25 cellular contexts compared by ENCODE assay signal in genomic region chr2:6941299-6942046, GRCh38. TPM values are rescaled to one million over a fixed set of nuclear protein-coding genes. Genes with fewer than 3 reads are reported as not detected.
DNase-seq lines count a peak whose midpoint lies in the region; ATAC-seq and TF ChIP-seq lines count a peak whose summit lies in the region.
"Had no signal": no experiment of that assay in that cellular context is flagged by ENCODE, and none has a peak within 500 bp of the region (broad histone marks: within the 10 kb centered on the region; RNA-seq: fewer than 3 reads in every experiment).

No MANE protein-coding gene starts in this region.

- no peak overlapping the region for H3K4me3 Mint-ChIP-seq in CD4-positive, CD25-positive, alpha-beta regulatory T cell
- H3K4me3 Mint-ChIP-seq in endodermal cell (no peak overlapping the region), osteocyte (ENCODE audit: unreplicated experiment) (no peak overlapping the region)
- H3K4me3 Mint-ChIP-seq: activated naive CD8-positive, alpha-beta T cell; B cell; IgD-negative memory B cell; stimulated activated naive CD8-positive, alpha-beta T cell treated with anti-CD3 and anti-CD28 coated beads, Interleukin-15, amount 100 ng/mL, for 72 hours; T-helper 2 cell treated with Interferon-gamma antibody and Interleukin-4, amounts not matched to agents 5 μg/mL and 100 μg/mL, for 36 hours had no signal

- H3K27me3 ChIP-seq in CD4-positive, CD25-positive, alpha-beta regulatory T cell (ENCODE audit: control insufficient read depth, insufficient read depth, low read length): no peaks in the 10 kb centered on the region
- H3K27me3 ChIP-seq in endodermal cell (ENCODE audit: control insufficient read depth, insufficient read depth, low read length, poor library complexity, severe bottlenecking): no peaks in the 10 kb centered on the region
- H3K27me3 ChIP-seq: foreskin keratinocyte, tibial artery had no signal

- H3K27ac Mint-ChIP-seq in CD4-positive, CD25-positive, alpha-beta regulatory T cell: peak overlapping the region in 2 of 3 donors; percentile 28 to 59
- H3K27ac Mint-ChIP-seq in endodermal cell (no peak overlapping the region), osteocyte (ENCODE audit: unreplicated experiment) (peak overlapping the region; percentile 51)
- H3K27ac Mint-ChIP-seq: activated naive CD8-positive, alpha-beta T cell; activated T-helper 2 cell treated with anti-CD3 and anti-CD28 coated beads, Interferon-gamma antibody, Interleukin-2, Interleukin-4, amounts not matched to agents 10 μg/mL and 5 μg/mL and 100 μg/mL, durations not matched to agents 14 hours and 24 hours and 36 hours; B cell; T-helper 2 cell treated with Interferon-gamma antibody and Interleukin-4, amounts not matched to agents 5 μg/mL and 100 μg/mL, for 36 hours had no signal

- 90 to 98% methylated on average over 5 to 10 of the region's 10 CpGs for WGBS in endodermal cell (ENCODE audit: insufficient coverage in 1 of 2, insufficient read length in 1 of 2), 2 experiments

- no peak for TF ChIP-seq CTCF in VCaP (conservative IDR thresholded peaks at IDR 0.05)
- TF ChIP-seq CTCF in endodermal cell (conservative IDR thresholded peaks at IDR 0.05): no peak
- TF ChIP-seq CTCF in osteocyte (IDR thresholded peaks at IDR 0.05): no peak

- H3K36me3 Mint-ChIP-seq in CD4-positive, CD25-positive, alpha-beta regulatory T cell: peaks cover 36% of the 10 kb centered on the region
- H3K36me3 Mint-ChIP-seq in endodermal cell (ENCODE audit: low read depth) (peaks cover 11% of the 10 kb centered on the region), osteocyte (ENCODE audit: unreplicated experiment) (peaks cover 12% of the 10 kb centered on the region)

- H3K4me1 ChIP-seq in CD4-positive, CD25-positive, alpha-beta regulatory T cell (ENCODE audit: control insufficient read depth, insufficient read depth, low read length, poor library complexity, severe bottlenecking): peaks cover 3% of the 10 kb centered on the region
- no peaks in the 10 kb centered on the region for H3K4me1 ChIP-seq in endodermal cell (ENCODE audit: control insufficient read depth, insufficient read depth, low read length)
- H3K4me1 ChIP-seq: foreskin keratinocyte, tibial artery had no signal

- no peak for ATAC-seq in CD4-positive, CD25-positive, alpha-beta regulatory T cell (ENCODE audit: low read depth in 2 of 2)
- ATAC-seq: foreskin keratinocyte; left cardiac atrium; PC-3; Right ventricle myocardium inferior; stimulated activated naive CD8-positive, alpha-beta T cell treated with anti-CD3 and anti-CD28 coated beads, Interleukin-15, amount 100 ng/mL, for 72 hours had no signal

- H3K4me3 ChIP-seq in CD4-positive, CD25-positive, alpha-beta regulatory T cell (ENCODE audit: low read depth, low read length): no peak overlapping the region
- H3K4me3 ChIP-seq in endodermal cell (ENCODE audit: low read length): no peak overlapping the region
- H3K4me3 ChIP-seq: tibial artery had no signal

- DNase-seq in CD4-positive, CD25-positive, alpha-beta regulatory T cell: no peak
- peak; percentile 43 for DNase-seq in endodermal cell
- no peak for DNase-seq in osteocyte (ENCODE audit: extremely low spot score, unreplicated experiment)
- DNase-seq in stimulated activated CD4-positive, alpha-beta T cell treated with anti-CD3 and anti-CD28 coated beads, Interleukin-2, amount 100 ng/mL, for 24 hours: no peak
- no peak for DNase-seq in NCI-H1048 (lab: John Stamatoyannopoulos, UW)
- no peak for DNase-seq in NCI-H345 treated with DMSO at 0.1 percent for 48 hours (lab: John Stamatoyannopoulos, UW; ENCODE audit: unreplicated experiment)
- DNase-seq: activated CD4-positive, alpha-beta T cell treated with anti-CD3 and anti-CD28 coated beads, Interleukin-2, amount 50 U/mL, for 4 hours; activated CD8-positive, alpha-beta memory T cell treated with anti-CD3 and anti-CD28 coated beads, Interleukin-2, amount 50 U/mL, for 48 hours; effector CD4-positive, alpha-beta T cell; foreskin keratinocyte; left cardiac atrium; mammary epithelial cell; NCI-H1694 treated with DMSO at 0.1 percent for 48 hours; NCI-H2171; NK-92 treated with Interleukin-12 subunit alpha and Interleukin-12 subunit beta, amount 100 ng/mL, for 24 hours; PC-3; stimulated activated naive CD8-positive, alpha-beta T cell treated with anti-CD3 and anti-CD28 coated beads, Interleukin-15, amount 100 ng/mL, for 72 hours; tibial artery had no signal

- H3K9me3 Mint-ChIP-seq in CD4-positive, CD25-positive, alpha-beta regulatory T cell: no peaks in the 10 kb centered on the region
- H3K9me3 Mint-ChIP-seq in endodermal cell (no peaks in the 10 kb centered on the region), osteocyte (ENCODE audit: unreplicated experiment) (no peaks in the 10 kb centered on the region)
- H3K9me3 Mint-ChIP-seq: activated T-helper 2 cell treated with anti-CD3 and anti-CD28 coated beads, Interferon-gamma antibody, Interleukin-2, Interleukin-4, amounts not matched to agents 10 μg/mL and 5 μg/mL and 100 μg/mL, durations not matched to agents 14 hours and 24 hours and 36 hours; IgD-negative memory B cell; stimulated activated naive CD8-positive, alpha-beta T cell treated with anti-CD3 and anti-CD28 coated beads, Interleukin-15, amount 100 ng/mL, for 72 hours; T-helper 2 cell treated with Interferon-gamma antibody and Interleukin-4, amounts not matched to agents 5 μg/mL and 100 μg/mL, for 36 hours had no signal

- peaks cover 19% of the 10 kb centered on the region for H3K36me3 ChIP-seq in CD4-positive, CD25-positive, alpha-beta regulatory T cell (ENCODE audit: control insufficient read depth, insufficient read depth, low read length)
- H3K36me3 ChIP-seq in endodermal cell (ENCODE audit: control insufficient read depth, insufficient read depth, low read length): no peaks in the 10 kb centered on the region

- peaks cover 11% of the 10 kb centered on the region for H3K27me3 Mint-ChIP-seq in CD4-positive, CD25-positive, alpha-beta regulatory T cell
- no peaks in the 10 kb centered on the region for H3K27me3 Mint-ChIP-seq in endodermal cell (ENCODE audit: insufficient read depth)
- H3K27me3 Mint-ChIP-seq in osteocyte (ENCODE audit: unreplicated experiment): no peaks in the 10 kb centered on the region
- H3K27me3 Mint-ChIP-seq: activated naive CD8-positive, alpha-beta T cell; B cell; stimulated activated naive CD8-positive, alpha-beta T cell treated with anti-CD3 and anti-CD28 coated beads, Interleukin-15, amount 100 ng/mL, for 72 hours had no signal

- H3K4me1 Mint-ChIP-seq in CD4-positive, CD25-positive, alpha-beta regulatory T cell: peaks cover 0 to 60% (median 23%) of the 10 kb centered on the region in 4 donors
- H3K4me1 Mint-ChIP-seq in endodermal cell: peaks cover 12% of the 10 kb centered on the region
- H3K4me1 Mint-ChIP-seq in osteocyte (ENCODE audit: unreplicated experiment): peaks cover 35% of the 10 kb centered on the region

- no peak overlapping the region for H3K9ac ChIP-seq in endodermal cell (ENCODE audit: extremely low read depth, low read length, poor library complexity, severe bottlenecking)

- no peak overlapping the region for H3K27ac ChIP-seq in CD4-positive, CD25-positive, alpha-beta regulatory T cell (ENCODE audit: insufficient read depth, low read length, poor library complexity, severe bottlenecking)
- H3K27ac ChIP-seq in VCaP: peak overlapping the region; percentile 48; the same call in 1 of the 2 replicates
- no peak overlapping the region for H3K27ac ChIP-seq in endodermal cell (ENCODE audit: low read depth, low read length)
- H3K27ac ChIP-seq: foreskin keratinocyte, tibial artery had no signal

- no peaks in the 10 kb centered on the region for H3K9me3 ChIP-seq in CD4-positive, CD25-positive, alpha-beta regulatory T cell (ENCODE audit: control insufficient read depth in 2 of 2, low read length in 2 of 2)
- H3K9me3 ChIP-seq in endodermal cell (ENCODE audit: control insufficient read depth, low read length): no peaks in the 10 kb centered on the region
- H3K9me3 ChIP-seq: tibial artery had no signal

RNA-seq across cellular contexts. Expression of gene RNF144A, which starts 24.3 kb away (rescaled TPM):
- total RNA-seq in CD4-positive, CD25-positive, alpha-beta regulatory T cell: 9.0 TPM
- polyA plus RNA-seq in CD4-positive, CD25-positive, alpha-beta regulatory T cell: 10 to 100 TPM in 1 of 4 donors, 1 to 10 TPM in 3; 4.8 to 11.4 (median 6.8) TPM
- total RNA-seq in endodermal cell (10 to 100 TPM; 12.4 to 26.0 TPM), osteocyte (9.0 and 9.6 TPM in 2 replicates)
- polyA plus RNA-seq in endodermal cell (2013, experiment 1 of 2): 31.7 TPM
- 25.7 TPM for polyA plus RNA-seq in endodermal cell (2013, experiment 2 of 2)
